Comparison of ENCODE assay signal across 10 cellular contexts in the genomic region with DNA sequence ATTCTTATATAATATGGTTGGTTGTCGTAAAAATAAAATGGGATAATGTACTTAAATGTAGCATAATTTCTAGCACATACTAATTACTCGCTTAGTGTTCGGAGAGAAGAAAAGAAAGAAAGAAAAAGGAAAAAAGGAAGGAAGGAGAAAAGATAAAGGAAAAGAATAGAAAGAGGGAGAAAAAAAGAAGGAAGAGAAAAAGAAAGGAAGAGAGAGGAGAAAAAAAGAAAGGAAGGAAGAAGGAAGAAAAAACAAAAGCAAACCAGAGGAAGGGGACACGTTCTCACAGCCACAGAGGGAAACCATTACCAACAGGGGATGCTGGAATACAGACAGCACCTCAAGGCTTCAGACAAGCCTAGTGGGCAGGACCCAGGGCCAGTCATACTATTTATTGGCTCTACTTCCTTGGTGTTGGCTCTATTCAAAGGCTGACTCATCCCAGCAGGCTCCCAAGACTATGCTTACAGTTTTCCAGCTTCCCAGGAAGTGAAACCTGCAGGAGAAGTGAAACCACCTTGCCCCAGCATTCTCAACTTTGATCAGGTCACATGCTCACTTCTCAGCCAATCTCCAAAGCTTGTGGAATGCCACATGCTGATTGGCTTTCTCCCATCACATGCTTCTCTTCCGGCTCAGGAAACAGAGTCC.
DNase-seq lines count a peak whose midpoint lies in the region; ATAC-seq and TF ChIP-seq lines count a peak whose summit lies in the region.
"Had no signal": no experiment of that assay in that cellular context is flagged by ENCODE, and none has a peak within 500 bp of the region (broad histone marks: within the 10 kb centered on the region; RNA-seq: fewer than 3 reads in every experiment).

No MANE protein-coding gene starts in this region.

- H3K4me1 ChIP-seq in Loucy (ENCODE audit: insufficient read depth, low read length, poor library complexity, severe bottlenecking) (peaks cover 7% of the 10 kb centered on the region), mesendoderm (ENCODE audit: control insufficient read depth, low read depth, low read length) (no peaks in the 10 kb centered on the region)

- peak overlapping the region; percentile 41; the same call in 1 of the 2 replicates for H2AFZ ChIP-seq in Loucy (ENCODE audit: low read length)

- H3K9me2 ChIP-seq in Loucy (replicated peaks; ENCODE audit: low read depth, low read length): no peaks in the 10 kb centered on the region

- H3K4me3 ChIP-seq in AG10803 (ENCODE audit: low read length) (no peak overlapping the region), Loucy (ENCODE audit: low read length, poor library complexity, severe bottlenecking) (no peak overlapping the region), cardiac fibroblast (replicated peaks in 1 of 2; ENCODE audit: low read depth in 2 of 2, low read length in 2 of 2) (no peak overlapping the region), mesendoderm (ENCODE audit: low read length) (no peak overlapping the region)

- no peak overlapping the region for H3K4ac ChIP-seq in mesendoderm (ENCODE audit: low read depth, low read length)

- H4K20me1 ChIP-seq in Loucy (ENCODE audit: insufficient read depth, low read length, poor library complexity, severe bottlenecking): no peaks in the 10 kb centered on the region

- H3K27me3 ChIP-seq in Loucy (ENCODE audit: insufficient read depth, low read length, poor library complexity, severe bottlenecking): no peaks in the 10 kb centered on the region
- peaks cover 15% of the 10 kb centered on the region for H3K27me3 ChIP-seq in mesendoderm (ENCODE audit: insufficient read depth, low read length, poor library complexity)

- TF ChIP-seq CTCF in AG10803 (conservative IDR thresholded peaks at IDR 0.05; ENCODE audit: low read length) (no peak), Loucy (conservative IDR thresholded peaks at IDR 0.05; ENCODE audit: low read length) (no peak), cardiac fibroblast (IDR thresholded peaks at IDR 0.05; ENCODE audit: low read depth, low read length) (no peak)

- no peak overlapping the region for H3K56ac ChIP-seq in mesendoderm (ENCODE audit: low read length)

- H4K5ac ChIP-seq in mesendoderm (ENCODE audit: low read length): no peak overlapping the region

- H3F3A ChIP-seq in Loucy (ENCODE audit: low read depth): no peaks in the 10 kb centered on the region

- peak; percentile 49 for DNase-seq in AG10803 (ENCODE audit: low read depth)
- peak; percentile 36 to 69 for DNase-seq in cardiac fibroblast (ENCODE audit: low read depth in 2 of 2)
- DNase-seq in mesendoderm: peak; percentile 70
- DNase-seq: activated CD8-positive, alpha-beta memory T cell treated with anti-CD3 and anti-CD28 coated beads, Interleukin-2, amount 50 U/mL, for 4 hours had no signal

- no peak overlapping the region for H3K18ac ChIP-seq in mesendoderm (ENCODE audit: low read length)

- no peak overlapping the region for H2AK5ac ChIP-seq in mesendoderm (ENCODE audit: low read length)

- H3K27ac ChIP-seq in mesendoderm (ENCODE audit: low read depth, low read length): no peak overlapping the region
- H3K27ac ChIP-seq: neutrophil had no signal

- H3K9ac ChIP-seq in Loucy (ENCODE audit: low read depth, low read length, poor library complexity, severe bottlenecking) (no peak overlapping the region), mesendoderm (ENCODE audit: low read length) (no peak overlapping the region)

- H3K9me3 ChIP-seq in Loucy (ENCODE audit: insufficient read depth, low read depth, low read length): no peaks in the 10 kb centered on the region
- H3K9me3 ChIP-seq: neutrophil had no signal

- H2BK15ac ChIP-seq in mesendoderm (replicated peaks; ENCODE audit: low read depth): no peak overlapping the region

- no peaks in the 10 kb centered on the region for H3K79me2 ChIP-seq in Loucy (ENCODE audit: insufficient read depth, low read length)
- no peaks in the 10 kb centered on the region for H3K79me2 ChIP-seq in mesendoderm (ENCODE audit: control insufficient read depth, insufficient read depth, low read length)

- ATAC-seq in HG03280 (IDR thresholded peaks at IDR 0.05; ENCODE audit: unreplicated experiment) (no peak), GM18861 (IDR thresholded peaks at IDR 0.05; ENCODE audit: unreplicated experiment) (no peak), GM21528 (IDR thresholded peaks at IDR 0.05; ENCODE audit: low FRiP score, unreplicated experiment) (no peak), HG03432 (IDR thresholded peaks at IDR 0.05; ENCODE audit: unreplicated experiment) (no peak)

- H3K36me3 ChIP-seq in Loucy (ENCODE audit: insufficient read depth, low read length) (no peaks in the 10 kb centered on the region), mesendoderm (ENCODE audit: control insufficient read depth, insufficient read depth, low read length) (no peaks in the 10 kb centered on the region)
- H3K36me3 ChIP-seq: neutrophil had no signal

- no peak overlapping the region for H4K8ac ChIP-seq in mesendoderm (ENCODE audit: low read depth, low read length)

- H2BK120ac ChIP-seq in mesendoderm (ENCODE audit: low read depth, low read length): no peak overlapping the region

- no peak overlapping the region for H3K4me2 ChIP-seq in Loucy (ENCODE audit: low read depth, low read length, poor library complexity, severe bottlenecking)
- no peak overlapping the region for H3K4me2 ChIP-seq in mesendoderm (ENCODE audit: low read length)

- H3K23ac ChIP-seq in mesendoderm (ENCODE audit: low read length): no peak overlapping the region

- no peak overlapping the region for H2BK5ac ChIP-seq in mesendoderm (ENCODE audit: low read length)

- no peaks in the 10 kb centered on the region for H3K79me1 ChIP-seq in mesendoderm (ENCODE audit: low read length)

- WGBS in mesendoderm (ENCODE audit: extremely low coverage, insufficient coverage, low lambda C conversion rate): 100% methylated on average over 3 of the region's 5 CpGs
